Comparison of ENCODE assay signal across 8 cellular contexts in genomic region chr4:36385951-36386561, GRCh38.
A peak's percentile ranks its signal among the peaks of the same experiment; 100 is the strongest.
DNase-seq lines count a peak whose midpoint lies in the region; ATAC-seq lines count a peak whose summit lies in the region.

No MANE protein-coding gene starts in this region.

- ATAC-seq in GM18909 (IDR thresholded peaks at IDR 0.05; ENCODE audit: poor library complexity, unreplicated experiment) (peak; percentile 92), HG03064 (IDR thresholded peaks at IDR 0.05; ENCODE audit: low read depth, unreplicated experiment) (peak; percentile 88)

- DNase-seq in Ammon's horn (ENCODE audit: low spot score) (peak; percentile 45), T follicular helper cell (ENCODE audit: low read depth) (peak; percentile 25), medulla oblongata (ENCODE audit: extremely low spot score) (peak; percentile 56), cerebellar cortex (ENCODE audit: low spot score) (no peak), ureter (ENCODE audit: low spot score) (no peak), amniotic stem cell (lab: John Stamatoyannopoulos, UW) (no peak)

Comparison
In these comparisons a context has a peak if more than half of its experiments do, and no peak if none do; other contexts are left out.
1. DNase-seq: peak in Ammon's horn (single experiment), T follicular helper cell (single experiment) and medulla oblongata (single experiment); none in cerebellar cortex (single experiment), ureter (single experiment) and amniotic stem cell (single experiment).